In genomic region chr10:95262763-95263518, GRCh38 we compare ENCODE assay signal across 1 cellular context.
TF ChIP-seq lines count a peak whose summit lies in the region.

No MANE protein-coding gene starts in this region.

TF ChIP-seq in H1, 55 proteins besides CTCF, POLR2A, EP300 and RAD21:
- TF ChIP-seq CREB1 (IDR thresholded peaks at IDR 0.05), result no peak
- no peak for TF ChIP-seq SP1 (IDR thresholded peaks at IDR 0.05; ENCODE audit: low read depth, low read length)
- TF ChIP-seq YY1 (IDR thresholded peaks at IDR 0.05; ENCODE audit: low read depth, low read length), result no peak
- TF ChIP-seq TAF7 (optimal IDR thresholded peaks at IDR 0.05; ENCODE audit: borderline replicate concordance, low read depth, low read length), result no peak
- no peak for TF ChIP-seq MAFK (IDR thresholded peaks at IDR 0.05; ENCODE audit: low read depth, low read length)
- TF ChIP-seq TCF12 (IDR thresholded peaks at IDR 0.05; ENCODE audit: low read depth, low read length), result no peak
- TF ChIP-seq SIX5 (IDR thresholded peaks at IDR 0.05; ENCODE audit: low read depth, low read length), result no peak
- TF ChIP-seq, protein P1, sequence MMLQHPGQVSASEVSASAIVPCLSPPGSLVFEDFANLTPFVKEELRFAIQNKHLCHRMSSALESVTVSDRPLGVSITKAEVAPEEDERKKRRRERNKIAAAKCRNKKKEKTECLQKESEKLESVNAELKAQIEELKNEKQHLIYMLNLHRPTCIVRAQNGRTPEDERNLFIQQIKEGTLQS (IDR thresholded peaks at IDR 0.05; ENCODE audit: insufficient read depth, low read depth, low read length), result no peak
- TF ChIP-seq POLR2AphosphoS5 (IDR thresholded peaks at IDR 0.05; ENCODE audit: low read depth, low read length), result no peak
- no peak for TF ChIP-seq SUZ12 (IDR thresholded peaks at IDR 0.05; ENCODE audit: low read length)
- no peak for TF ChIP-seq PHF8 (conservative IDR thresholded peaks at IDR 0.05; ENCODE audit: low read depth, low read length)
- no peak for TF ChIP-seq SP2 (IDR thresholded peaks at IDR 0.05; ENCODE audit: low read length)
- TF ChIP-seq RNF2 (IDR thresholded peaks at IDR 0.05; ENCODE audit: borderline replicate concordance, low read depth, low read length, missing control alignments, poor library complexity, severe bottlenecking), result no peak
- TF ChIP-seq, protein P2, sequence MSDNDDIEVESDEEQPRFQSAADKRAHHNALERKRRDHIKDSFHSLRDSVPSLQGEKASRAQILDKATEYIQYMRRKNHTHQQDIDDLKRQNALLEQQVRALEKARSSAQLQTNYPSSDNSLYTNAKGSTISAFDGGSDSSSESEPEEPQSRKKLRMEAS (IDR thresholded peaks at IDR 0.05), result no peak
- no peak for TF ChIP-seq TEAD4 (IDR thresholded peaks at IDR 0.05; ENCODE audit: low read depth, low read length)
- no peak for TF ChIP-seq JUND (IDR thresholded peaks at IDR 0.05; ENCODE audit: low read length)
- TF ChIP-seq GTF2F1 (IDR thresholded peaks at IDR 0.05; ENCODE audit: borderline replicate concordance, low read depth, low read length), result no peak
- no peak for TF ChIP-seq CEBPB (IDR thresholded peaks at IDR 0.05; ENCODE audit: low read depth, low read length)
- no peak for TF ChIP-seq CBX5 (IDR thresholded peaks at IDR 0.05; ENCODE audit: low read depth, low read length)
